Comparison of ENCODE assay signal across 13 cellular contexts in genomic region chr9:125760537-125760936, GRCh38.
"Had no signal": no experiment of that assay in that cellular context is flagged by ENCODE, and none has a peak within 500 bp of the region (broad histone marks: within the 10 kb centered on the region; RNA-seq: fewer than 3 reads in every experiment).

No MANE protein-coding gene starts in this region.

- H3K27me3 Mint-ChIP-seq: activated CD4-positive, alpha-beta memory T cell treated with anti-CD3 and anti-CD28 coated beads, Interleukin-2, amount 10 ng/mL, durations not matched to agents 7 days and 5 days; activated T-cell treated with anti-CD3 and anti-CD28 coated beads, Interleukin-2, amount 50 U/mL, for 24 hours had no signal

- DNase-seq: activated CD4-positive, alpha-beta memory T cell treated with anti-CD3 and anti-CD28 coated beads, Interleukin-2, amount 10 ng/mL, durations not matched to agents 7 days and 5 days; activated CD4-positive, alpha-beta T cell treated with anti-CD3 and anti-CD28 coated beads for 4 hours; activated naive CD4-positive, alpha-beta T cell treated with anti-CD3 and anti-CD28 coated beads, Interleukin-2, amount 10 ng/mL, durations not matched to agents 7 days and 5 days; activated T-cell treated with anti-CD3 and anti-CD28 coated beads, Interleukin-2, amount 50 U/mL, for 24 hours; adrenal gland; esophagus squamous epithelium; immature natural killer cell; left colon; stimulated activated CD4-positive, alpha-beta T cell treated with anti-CD3 and anti-CD28 coated beads, Interleukin-12 subunit alpha, Interleukin-12 subunit beta, amount 100 ng/mL, for 4 hours; stimulated activated CD4-positive, alpha-beta T cell treated with anti-CD3 and anti-CD28 coated beads, Interleukin-2, amount 100 ng/mL, for 24 hours; T-helper 2 cell had no signal

- FAIRE-seq: colon had no signal

- H3K9me3 Mint-ChIP-seq: activated CD4-positive, alpha-beta memory T cell treated with anti-CD3 and anti-CD28 coated beads, Interleukin-2, amount 10 ng/mL, durations not matched to agents 7 days and 5 days; activated naive CD4-positive, alpha-beta T cell treated with anti-CD3 and anti-CD28 coated beads, Interleukin-2, amount 10 ng/mL, durations not matched to agents 7 days and 5 days; activated T-cell treated with anti-CD3 and anti-CD28 coated beads, Interleukin-2, amount 50 U/mL, for 24 hours; immature natural killer cell had no signal

- H3K9me3 ChIP-seq: adrenal gland, esophagus squamous epithelium had no signal

- H3K4me3 Mint-ChIP-seq: activated CD4-positive, alpha-beta memory T cell treated with anti-CD3 and anti-CD28 coated beads, Interleukin-2, amount 10 ng/mL, durations not matched to agents 7 days and 5 days had no signal

- H3K4me3 ChIP-seq: lung had no signal

- H3K27me3 ChIP-seq: adrenal gland, esophagus squamous epithelium had no signal

- H3K27ac Mint-ChIP-seq: activated CD4-positive, alpha-beta memory T cell treated with anti-CD3 and anti-CD28 coated beads, Interleukin-2, amount 10 ng/mL, durations not matched to agents 7 days and 5 days; activated naive CD4-positive, alpha-beta T cell treated with anti-CD3 and anti-CD28 coated beads, Interleukin-2, amount 10 ng/mL, durations not matched to agents 7 days and 5 days; activated T-cell treated with anti-CD3 and anti-CD28 coated beads, Interleukin-2, amount 50 U/mL, for 24 hours had no signal

- H3K36me3 ChIP-seq: adrenal gland, esophagus squamous epithelium had no signal

- H3K27ac ChIP-seq: esophagus squamous epithelium had no signal
